In genomic region chr1:114235956-114236355, GRCh38 we compare ENCODE assay signal across 23 cellular contexts.
DNase-seq lines count a peak whose midpoint lies in the region; ATAC-seq and TF ChIP-seq lines count a peak whose summit lies in the region.
"Had no signal": no experiment of that assay in that cellular context is flagged by ENCODE, and none has a peak within 500 bp of the region (broad histone marks: within the 10 kb centered on the region; RNA-seq: fewer than 3 reads in every experiment).

No MANE protein-coding gene starts in this region.

- no peaks in the 10 kb centered on the region for H3K9me2 ChIP-seq in PC-3 (replicated peaks; ENCODE audit: low read length)

- POLR2A ChIA-PET in PC-3 (lab: Charles Lee; ENCODE audit: unreplicated experiment), result no interaction called here

- H3K79me2 ChIP-seq in PC-3 (ENCODE audit: low read length), result no peaks in the 10 kb centered on the region

- no peak overlapping the region for H3K4me3 ChIP-seq in PC-3 (ENCODE audit: low read length)
- H3K4me3 ChIP-seq: GM12878, PC-9, upper lobe of left lung had no signal

- H3K27me3 ChIP-seq in PC-3 (ENCODE audit: low read length), result 0 out of 2 replicates have a peak, but pooled peaks cover 4% of the 10 kb centered on the region
- H3K27me3 ChIP-seq: upper lobe of left lung had no signal

- H3K9me3 ChIP-seq in PC-3 (ENCODE audit: low read length), result no peaks in the 10 kb centered on the region

- no peak overlapping the region for H3K4me2 ChIP-seq in PC-3 (ENCODE audit: low read length)
- H3K4me2 ChIP-seq: PC-9 had no signal

- no peak overlapping the region for H3K9ac ChIP-seq in PC-3 (ENCODE audit: low read length)

- CTCF ChIA-PET in PC-3 (lab: Charles Lee), result no interaction called here

- peak; percentile 14 for DNase-seq in DMS153 treated with DMSO at 0.1 percent for 48 hours (lab: John Stamatoyannopoulos, UW; ENCODE audit: unreplicated experiment)
- DNase-seq in NCI-H1105 treated with DMSO at 0.1 percent for 48 hours (lab: John Stamatoyannopoulos, UW), result peak; percentile 96
- peak; percentile 10 for DNase-seq in PC-3
- no peak for DNase-seq in left lobe of liver (ENCODE audit: low spot score)
- no peak for DNase-seq in T-helper 9 cell
- DNase-seq: activated CD4-positive, CD25-positive, alpha-beta regulatory T cell treated with anti-CD3 and anti-CD28 coated beads, Interleukin-2, amount 50 U/mL, for 72 hours; activated CD8-positive, alpha-beta memory T cell treated with anti-CD3 and anti-CD28 coated beads for 24 hours; activated T-cell treated with anti-CD3 and anti-CD28 coated beads, Interleukin-2, amount 50 U/mL, for 72 hours; COR-L47; cortex of kidney; foreskin fibroblast; GF-D8; NCI-H1436; NCI-H526 treated with DMSO at 0.1 percent for 48 hours; occipital lobe; stimulated activated naive CD8-positive, alpha-beta T cell treated with anti-CD3 and anti-CD28 coated beads, Interleukin-15, amount 100 ng/mL, for 72 hours; upper lobe of left lung had no signal

- no peak overlapping the region for H3K27ac ChIP-seq in PC-3 (ENCODE audit: low read length)
- H3K27ac ChIP-seq: PC-9, upper lobe of left lung had no signal

- no peak for ATAC-seq in PC-3
- ATAC-seq in left lobe of liver, result peak; percentile 26
- ATAC-seq in HG02588 (IDR thresholded peaks at IDR 0.05; ENCODE audit: unreplicated experiment), result no peak
- no peak for ATAC-seq in HG03442 (IDR thresholded peaks at IDR 0.05; ENCODE audit: unreplicated experiment)
- ATAC-seq in GM19452 (IDR thresholded peaks at IDR 0.05; ENCODE audit: unreplicated experiment), result no peak
- ATAC-seq: activated T-cell treated with anti-CD3 and anti-CD28 coated beads, Interleukin-2, amount 50 U/mL, for 72 hours; GM12878; sciatic nerve; stimulated activated naive CD8-positive, alpha-beta T cell treated with anti-CD3 and anti-CD28 coated beads, Interleukin-15, amount 100 ng/mL, for 72 hours had no signal

- no peaks in the 10 kb centered on the region for H3K36me3 ChIP-seq in PC-3 (ENCODE audit: low read depth, low read length)
- H3K36me3 ChIP-seq: upper lobe of left lung had no signal

- intact Hi-C loops in PC-3 (cut with micrococcal nuclease), result no loop called here

- H4K20me1 ChIP-seq in PC-3 (ENCODE audit: low read length), result no peaks in the 10 kb centered on the region

- H3F3A ChIP-seq in PC-3 (ENCODE audit: low read length, unreplicated experiment), result no peaks in the 10 kb centered on the region

- BruUV-seq in PC-3 (replicated peaks; lab: Mats Ljungman, UMichigan), result no TSS peak

- no peak overlapping the region for H2AFZ ChIP-seq in PC-3 (ENCODE audit: low read length)
- H2AFZ ChIP-seq: PC-9 had no signal

- TF ChIP-seq CTCF in PC-3 (conservative IDR thresholded peaks at IDR 0.05; ENCODE audit: low read depth, low read length), result no peak

- no peaks in the 10 kb centered on the region for H3K4me1 ChIP-seq in PC-3 (ENCODE audit: insufficient read depth, low read length)
- H3K4me1 ChIP-seq: upper lobe of left lung had no signal

Comparison
In these comparisons a context has a peak if more than half of its experiments do, and no peak if none do; other contexts are left out.
1. DNase-seq: peak in DMS153 treated with DMSO at 0.1 percent for 48 hours (single experiment), NCI-H1105 treated with DMSO at 0.1 percent for 48 hours (single experiment) and PC-3 (single experiment); none in left lobe of liver (single experiment) and T-helper 9 cell (single experiment).